In genomic region chr11:79069504-79069903, GRCh38 we compare ENCODE assay signal across 17 cellular contexts.
A peak's percentile ranks its signal among the peaks of the same experiment; 100 is the strongest.
DNase-seq lines count a peak whose midpoint lies in the region; ATAC-seq and TF ChIP-seq lines count a peak whose summit lies in the region.
"Had no signal": no experiment of that assay in that cellular context is flagged by ENCODE, and none has a peak within 500 bp of the region (broad histone marks: within the 10 kb centered on the region; RNA-seq: fewer than 3 reads in every experiment).

No MANE protein-coding gene starts in this region.

- no peak for TF ChIP-seq CTCF in heart right ventricle (IDR thresholded peaks at IDR 0.05)
- no peak for TF ChIP-seq CTCF in testis (IDR thresholded peaks at IDR 0.05)

- WGBS in heart right ventricle, 2 donors = 94 to 95% methylated on average over 28 to 30 of the region's 30 CpGs
- 71 to 79% methylated on average over 22 to 30 of the region's 30 CpGs for WGBS in testis, 2 donors

- no peaks in the 10 kb centered on the region for H3K9me3 ChIP-seq in heart right ventricle
- H3K9me3 ChIP-seq in testis = no peaks in the 10 kb centered on the region
- H3K9me3 ChIP-seq: A549; BLaER1 treated with 17β-estradiol and CSF1 and Interleukin-3, amounts not matched to agents 10 nM and 100 nM; Caco-2 had no signal

- DNase-seq in Right ventricle myocardium inferior (ENCODE audit: missing footprints) (peak; percentile 70), heart right ventricle (no peak), islet precursor cell (peak; percentile 42), testis (peak; percentile 21), NCI-H2227 (lab: John Stamatoyannopoulos, UW; ENCODE audit: unreplicated experiment) (no peak)
- DNase-seq: AML-193; Calu3; CD4-positive, alpha-beta T cell; CD8-positive, alpha-beta T cell; DMS79 treated with DMSO at 0.1 percent for 48 hours; GF-D8 had no signal

- TF ChIP-seq POLR2A in testis (IDR thresholded peaks at IDR 0.05) = no peak

- intact Hi-C loops in Right ventricle myocardium inferior (cut with DNase I) = no loop called here
- intact Hi-C loops in heart right ventricle (cut with DNase I) = no loop called here
- intact Hi-C loops in testis (cut with DNase I; ENCODE audit: low total_unique reads) = no loop called here

- no peaks in the 10 kb centered on the region for H3K27me3 ChIP-seq in heart right ventricle
- no peaks in the 10 kb centered on the region for H3K27me3 ChIP-seq in testis
- H3K27me3 ChIP-seq: BLaER1 treated with 17β-estradiol and CSF1 and Interleukin-3, amounts not matched to agents 10 nM and 100 nM had no signal

- H3K36me3 ChIP-seq in heart right ventricle (no peaks in the 10 kb centered on the region), testis (ENCODE audit: low read depth, missing control alignments) (no peaks in the 10 kb centered on the region)

- H3K27ac ChIP-seq in heart right ventricle (no peak overlapping the region), testis (no peak overlapping the region)
- H3K27ac ChIP-seq: 22Rv1; A549; BLaER1 treated with 17β-estradiol and CSF1 and Interleukin-3, amounts not matched to agents 10 nM and 100 nM; C4-2B had no signal

- H3K4me3 ChIP-seq in heart right ventricle = no peak overlapping the region
- no peak overlapping the region for H3K4me3 ChIP-seq in testis
- H3K4me3 ChIP-seq: A549; BLaER1 treated with 17β-estradiol and CSF1 and Interleukin-3, amounts not matched to agents 10 nM and 100 nM had no signal

- H3K4me1 ChIP-seq in heart right ventricle = no peaks in the 10 kb centered on the region
- no peaks in the 10 kb centered on the region for H3K4me1 ChIP-seq in testis
- H3K4me1 ChIP-seq: A549, Caco-2 had no signal

- ATAC-seq in Right ventricle myocardium inferior (no peak), heart right ventricle (no peak), HG03097 (IDR thresholded peaks at IDR 0.05; ENCODE audit: low FRiP score, unreplicated experiment) (no peak)
- ATAC-seq: A549; CD8-positive, alpha-beta T cell had no signal

Comparison
In these comparisons a context has a peak if more than half of its experiments do, and no peak if none do; other contexts are left out.
1. DNase-seq: peak in Right ventricle myocardium inferior (single experiment), islet precursor cell (single experiment) and testis (single experiment); none in heart right ventricle (0 of 2) and NCI-H2227 (single experiment).